ENCODE assay signal across 20 cellular contexts in genomic region chr10:4654496-4654895, GRCh38.
DNase-seq lines count a peak whose midpoint lies in the region; ATAC-seq, FAIRE-seq and TF ChIP-seq lines count a peak whose summit lies in the region.
"Had no signal": no experiment of that assay in that cellular context is flagged by ENCODE, and none has a peak within 500 bp of the region (broad histone marks: within the 10 kb centered on the region; RNA-seq: fewer than 3 reads in every experiment).

No MANE protein-coding gene starts in this region.

- H3K27ac ChIP-seq in breast epithelium (no peak overlapping the region), OCI-LY7 (ENCODE audit: low read depth, low read length, poor library complexity, severe bottlenecking) (no peak overlapping the region)
- H3K27ac ChIP-seq: 22Rv1 had no signal

- H4K20me1 ChIP-seq in OCI-LY7 (ENCODE audit: insufficient read depth, low read length): no peaks in the 10 kb centered on the region

- BruUV-seq in MCF 10A (replicated peaks; lab: Mats Ljungman, UMichigan): no TSS peak
- BruUV-seq in OCI-LY7 (replicated peaks; lab: Mats Ljungman, UMichigan): no TSS peak

- no peaks in the 10 kb centered on the region for H3K27me3 Mint-ChIP-seq in MCF 10A (ENCODE audit: insufficient read depth, unreplicated experiment)
- H3K27me3 Mint-ChIP-seq in osteocyte (ENCODE audit: unreplicated experiment): no peaks in the 10 kb centered on the region

- H3K36me3 Mint-ChIP-seq in MCF 10A (ENCODE audit: insufficient read depth, unreplicated experiment) (no peaks in the 10 kb centered on the region), osteocyte (ENCODE audit: unreplicated experiment) (no peaks in the 10 kb centered on the region)
- H3K36me3 Mint-ChIP-seq: CD14-positive monocyte; CD8-positive, alpha-beta T cell had no signal

- no peaks in the 10 kb centered on the region for H3K9me2 ChIP-seq in OCI-LY7 (ENCODE audit: insufficient read depth, low read length)

- CTCF ChIA-PET in MCF 10A (lab: Yijun Ruan, JAX): interaction anchor here (0.7 kb wide), 2 partner anchors 62 to 672 kb away, joined by 3 read pairs; no protein-coding TSS in a partner anchor
- CTCF ChIA-PET in OCI-LY7 (lab: Charles Lee; ENCODE audit: unreplicated experiment): no interaction called here

- no peak for DNase-seq in MCF 10A (ENCODE audit: unreplicated experiment)
- no peak for DNase-seq in breast epithelium (ENCODE audit: low spot score in 2 of 2)
- DNase-seq in osteocyte (ENCODE audit: extremely low spot score, unreplicated experiment): no peak
- DNase-seq in NK-92 (lab: John Stamatoyannopoulos, UW; ENCODE audit: unreplicated experiment): no peak
- DNase-seq in OCI-LY7 (ENCODE audit: low spot score): no peak
- no peak for DNase-seq in NCI-H2081 (lab: John Stamatoyannopoulos, UW)
- DNase-seq: CD8-positive, alpha-beta T cell; COR-L47; DMS153; DMS79 treated with DMSO at 0.1 percent for 48 hours; EL; GDM1; GOT3 had no signal

- no peak for TF ChIP-seq CTCF in MCF 10A (IDR thresholded peaks at IDR 0.05; ENCODE audit: unreplicated experiment)
- no peak for TF ChIP-seq CTCF in breast epithelium (IDR thresholded peaks at IDR 0.05)
- no peak for TF ChIP-seq CTCF in osteocyte (IDR thresholded peaks at IDR 0.05)
- TF ChIP-seq CTCF in OCI-LY7 (conservative IDR thresholded peaks at IDR 0.05; ENCODE audit: low read length): no peak

- peaks cover 17% of the 10 kb centered on the region for H3K4me1 Mint-ChIP-seq in MCF 10A (ENCODE audit: insufficient read depth, unreplicated experiment)
- peaks cover 53% of the 10 kb centered on the region for H3K4me1 Mint-ChIP-seq in osteocyte (ENCODE audit: unreplicated experiment)

- TF ChIP-seq POLR2A in breast epithelium (IDR thresholded peaks at IDR 0.05): no peak

- H3K4me1 ChIP-seq in breast epithelium: no peaks in the 10 kb centered on the region
- no peaks in the 10 kb centered on the region for H3K4me1 ChIP-seq in OCI-LY7 (ENCODE audit: insufficient read depth, low read length, poor library complexity, severe bottlenecking)

- H3K79me2 ChIP-seq in OCI-LY7 (ENCODE audit: insufficient read depth, low read depth, low read length): no peaks in the 10 kb centered on the region

- H3K36me3 ChIP-seq in breast epithelium: no peaks in the 10 kb centered on the region
- no peaks in the 10 kb centered on the region for H3K36me3 ChIP-seq in OCI-LY7 (ENCODE audit: insufficient read depth, low read length)
- H3K36me3 ChIP-seq: HAP-1 had no signal

- H3K27ac Mint-ChIP-seq in MCF 10A (ENCODE audit: low read depth, unreplicated experiment) (peak overlapping the region; percentile 27), osteocyte (ENCODE audit: unreplicated experiment) (peak overlapping the region; percentile 8)
- H3K27ac Mint-ChIP-seq: CD14-positive monocyte; CD8-positive, alpha-beta T cell had no signal

- FAIRE-seq in TTC549 (lab: Jason Lieb, UNC): peak; percentile 70
- FAIRE-seq: GM12892, K562 had no signal

- no peaks in the 10 kb centered on the region for H3K9me3 ChIP-seq in breast epithelium
- H3K9me3 ChIP-seq in OCI-LY7 (ENCODE audit: low read length): no peaks in the 10 kb centered on the region
- H3K9me3 ChIP-seq: HAP-1 had no signal

- intact Hi-C loops in MCF 10A (cut with micrococcal nuclease): no loop called here
- intact Hi-C loops in breast epithelium (cut with DNase I; ENCODE audit: low total_unique reads): loop anchor here (5.0 to 10.0 kb wide), 2 partner anchors 110 to 963 kb away; no protein-coding TSS in a partner anchor
- intact Hi-C loops in OCI-LY7 (cut with micrococcal nuclease; ENCODE audit: unreplicated experiment): loop anchor here (2.0 kb wide), 1 partner anchor 1416 kb away; no protein-coding TSS in a partner anchor

- no peak overlapping the region for H2AFZ ChIP-seq in OCI-LY7 (ENCODE audit: low read length)

- no peak overlapping the region for H3K4me3 Mint-ChIP-seq in MCF 10A (ENCODE audit: unreplicated experiment)
- no peak overlapping the region for H3K4me3 Mint-ChIP-seq in osteocyte (ENCODE audit: unreplicated experiment)
- H3K4me3 Mint-ChIP-seq: CD14-positive monocyte; CD8-positive, alpha-beta T cell had no signal

- POLR2A ChIA-PET in MCF 10A (lab: Yijun Ruan, JAX) (interaction anchor here (0.7 to 1.2 kb wide), 4 partner anchors 141 to 1187 kb away, joined by 4 to 10 read pairs (median 6); no protein-coding TSS in a partner anchor), OCI-LY7 (lab: Charles Lee) (interaction anchor here (0.5 kb wide), 1 partner anchor 700 kb away, joined by 5 read pairs; no protein-coding TSS in a partner anchor)

- no peak overlapping the region for H3K4me2 ChIP-seq in OCI-LY7 (ENCODE audit: low read length)

- H3K9me3 Mint-ChIP-seq in MCF 10A (ENCODE audit: unreplicated experiment) (no peaks in the 10 kb centered on the region), osteocyte (ENCODE audit: unreplicated experiment) (no peaks in the 10 kb centered on the region)
- H3K9me3 Mint-ChIP-seq: CD14-positive monocyte; CD8-positive, alpha-beta T cell had no signal

- H3K4me3 ChIP-seq in breast epithelium (no peak overlapping the region), OCI-LY7 (ENCODE audit: low read depth, low read length, poor library complexity, severe bottlenecking) (no peak overlapping the region)
- H3K4me3 ChIP-seq: HAP-1, K562 had no signal

- no peak for ATAC-seq in HG03095 (IDR thresholded peaks at IDR 0.05; ENCODE audit: unreplicated experiment)
- ATAC-seq: CD8-positive, alpha-beta T cell; K562 had no signal

- H3K27me3 ChIP-seq in breast epithelium: no peaks in the 10 kb centered on the region
